In genomic region chr9:69980041-69980440, GRCh38 we compare ENCODE assay signal across 21 cellular contexts.
"Had no signal": no experiment of that assay in that cellular context is flagged by ENCODE, and none has a peak within 500 bp of the region (broad histone marks: within the 10 kb centered on the region; RNA-seq: fewer than 3 reads in every experiment).

No MANE protein-coding gene starts in this region.

- H2AFZ ChIP-seq: neural progenitor cell had no signal

- H3K27ac ChIP-seq: cardiac muscle cell, coronary artery, dorsolateral prefrontal cortex, left ventricle myocardium inferior, neural progenitor cell, right atrium auricular region, upper lobe of left lung had no signal

- H3K36me3 ChIP-seq: cardiac muscle cell, left ventricle myocardium inferior, neural progenitor cell, right atrium auricular region, upper lobe of left lung had no signal

- DNase-seq: activated CD4-positive, alpha-beta T cell treated with anti-CD3 and anti-CD28 coated beads for 4 hours; activated CD4-positive, alpha-beta T cell treated with anti-CD3 and anti-CD28 coated beads, Interleukin-2, amount 50 U/mL, for 48 hours; activated CD8-positive, alpha-beta memory T cell treated with anti-CD3 and anti-CD28 coated beads for 24 hours; activated effector memory CD4-positive, alpha-beta T cell treated with Interleukin-2 at 50 U/mL for 16 hours; activated naive CD4-positive, alpha-beta T cell treated with Interleukin-2 at 50 U/mL for 16 hours; aorta; cerebellar nuclear complex; dorsolateral prefrontal cortex; effector memory CD4-positive, alpha-beta T cell; left ventricle myocardium inferior; mesendoderm; natural killer cell; stimulated activated CD4-positive, alpha-beta T cell treated with anti-CD3 and anti-CD28 coated beads, Interleukin-12 subunit alpha, Interleukin-12 subunit beta, amount 100 ng/mL, for 4 hours; stimulated activated CD4-positive, alpha-beta T cell treated with anti-CD3 and anti-CD28 coated beads, Interleukin-4, amount 100 ng/mL, for 24 hours; upper lobe of left lung had no signal

- ATAC-seq: natural killer cell; stimulated activated effector memory CD8-positive, alpha-beta T cell treated with anti-CD3 and anti-CD28 coated beads, Interleukin-12 subunit alpha, Interleukin-12 subunit beta, amount 100 ng/mL, for 72 hours had no signal

- H3K4me2 ChIP-seq: neural progenitor cell had no signal

- H3K4me3 ChIP-seq: cardiac muscle cell, coronary artery, dorsolateral prefrontal cortex, left ventricle myocardium inferior, lung, neural progenitor cell, right atrium auricular region, upper lobe of left lung had no signal

- H3K9me3 ChIP-seq: left ventricle myocardium inferior, right atrium auricular region, upper lobe of left lung had no signal

- H3K9ac ChIP-seq: neural progenitor cell had no signal

- H3K27me3 ChIP-seq: cardiac muscle cell, neural progenitor cell, right atrium auricular region, upper lobe of left lung had no signal

- H3K4me1 ChIP-seq: right atrium auricular region, upper lobe of left lung had no signal
